In genomic region chr1:230145505-230145899, GRCh38 we compare ENCODE assay signal across 12 cellular contexts.
A peak's percentile ranks its signal among the peaks of the same experiment; 100 is the strongest.
DNase-seq lines count a peak whose midpoint lies in the region; ATAC-seq and TF ChIP-seq lines count a peak whose summit lies in the region.
"Had no signal": no experiment of that assay in that cellular context is flagged by ENCODE, and none has a peak within 500 bp of the region (broad histone marks: within the 10 kb centered on the region; RNA-seq: fewer than 3 reads in every experiment).

No MANE protein-coding gene starts in this region.

- intact Hi-C loops in OCI-LY7 (cut with micrococcal nuclease; ENCODE audit: unreplicated experiment): no loop called here

- no peak overlapping the region for H2AFZ ChIP-seq in GM23338
- H2AFZ ChIP-seq in OCI-LY7 (ENCODE audit: low read length): peak overlapping the region; percentile 20; the same call in 1 of the 2 replicates

- H3K4me1 ChIP-seq in BLaER1 (peaks cover 100% of the 10 kb centered on the region), GM23338 (ENCODE audit: insufficient read depth) (peaks cover 35% of the 10 kb centered on the region), OCI-LY7 (ENCODE audit: insufficient read depth, low read length, poor library complexity, severe bottlenecking) (peaks cover 93% of the 10 kb centered on the region), muscle layer of duodenum (ENCODE audit: control insufficient read depth in 1 of 2, insufficient read depth in 2 of 2, low read length in 2 of 2) (peaks cover 14 to 62% of the 10 kb centered on the region in 2 donors)

- no peak overlapping the region for H3K4me3 Mint-ChIP-seq in GM23338
- H3K4me3 Mint-ChIP-seq in T-helper 2 cell treated with Interferon-gamma antibody and Interleukin-4, amounts not matched to agents 5 μg/mL and 100 μg/mL, for 36 hours: no peak overlapping the region

- H3K9me3 ChIP-seq in BLaER1: no peaks in the 10 kb centered on the region
- H3K9me3 ChIP-seq in OCI-LY7 (ENCODE audit: low read length): no peaks in the 10 kb centered on the region
- H3K9me3 ChIP-seq in muscle layer of duodenum (ENCODE audit: control insufficient read depth in 1 of 2, low read length in 2 of 2): no peaks in the 10 kb centered on the region

- no peak overlapping the region for H3K4me3 ChIP-seq in BLaER1
- no peak overlapping the region for H3K4me3 ChIP-seq in GM23338
- H3K4me3 ChIP-seq in OCI-LY7 (ENCODE audit: low read depth, low read length, poor library complexity, severe bottlenecking): peak overlapping the region; percentile 44
- no peak overlapping the region for H3K4me3 ChIP-seq in muscle layer of duodenum (ENCODE audit: low read depth in 1 of 2, low read length in 2 of 2)

- POLR2A ChIA-PET in OCI-LY7 (lab: Charles Lee): interaction anchor here (0.6 to 7.3 kb wide), 9 partner anchors 9 to 159 kb away, joined by 3 to 65 read pairs (median 4); no protein-coding TSS in a partner anchor

- peaks cover 6% of the 10 kb centered on the region for H3K27me3 Mint-ChIP-seq in GM23338 (ENCODE audit: insufficient read depth, low read depth, poor library complexity)
- no peaks in the 10 kb centered on the region for H3K27me3 Mint-ChIP-seq in T-helper 2 cell treated with Interferon-gamma antibody and Interleukin-4, amounts not matched to agents 5 μg/mL and 100 μg/mL, for 36 hours (ENCODE audit: low read depth)

- H3K9me3 Mint-ChIP-seq in GM23338: no peaks in the 10 kb centered on the region
- no peaks in the 10 kb centered on the region for H3K9me3 Mint-ChIP-seq in T-helper 2 cell treated with Interferon-gamma antibody and Interleukin-4, amounts not matched to agents 5 μg/mL and 100 μg/mL, for 36 hours

- peaks cover 47% of the 10 kb centered on the region for H3K79me2 ChIP-seq in GM23338 (replicated peaks; ENCODE audit: insufficient read depth)
- peaks cover 45% of the 10 kb centered on the region; the same call in 1 of the 2 replicates for H3K79me2 ChIP-seq in OCI-LY7 (ENCODE audit: insufficient read depth, low read depth, low read length)

- H3F3A ChIP-seq in GM23338 (replicated peaks; ENCODE audit: low read depth): no peaks in the 10 kb centered on the region

- H3K9me2 ChIP-seq in GM23338 (ENCODE audit: insufficient read depth): peaks cover under 1% of the 10 kb centered on the region; the same call in 1 of the 2 replicates
- no peaks in the 10 kb centered on the region for H3K9me2 ChIP-seq in OCI-LY7 (ENCODE audit: insufficient read depth, low read length)

- no TSS peak for BruUV-seq in OCI-LY7 (replicated peaks; lab: Mats Ljungman, UMichigan)

- TF ChIP-seq CTCF in GM23338 (conservative IDR thresholded peaks at IDR 0.05; ENCODE audit: low read depth in 2 of 2) (no peak), OCI-LY7 (conservative IDR thresholded peaks at IDR 0.05; ENCODE audit: low read length) (no peak)

- H3K27ac Mint-ChIP-seq in GM23338: peak overlapping the region; percentile 70
- H3K27ac Mint-ChIP-seq in T-helper 2 cell treated with Interferon-gamma antibody and Interleukin-4, amounts not matched to agents 5 μg/mL and 100 μg/mL, for 36 hours: no peak overlapping the region

- H3K9ac ChIP-seq in BLaER1: peak overlapping the region; percentile 45; the same call in 1 of the 2 replicates
- H3K9ac ChIP-seq: KMS-11 had no signal

- H3K4me1 Mint-ChIP-seq in GM23338: peaks cover 82% of the 10 kb centered on the region
- peaks cover 31% of the 10 kb centered on the region for H3K4me1 Mint-ChIP-seq in T-helper 2 cell treated with Interferon-gamma antibody and Interleukin-4, amounts not matched to agents 5 μg/mL and 100 μg/mL, for 36 hours (ENCODE audit: low read depth)

- CTCF ChIA-PET in OCI-LY7 (lab: Charles Lee; ENCODE audit: unreplicated experiment): interaction anchor here (0.9 to 1.9 kb wide), 3 partner anchors 13 to 35 kb away, joined by 3 to 7 read pairs (median 4); no protein-coding TSS in a partner anchor

- H3K36me3 ChIP-seq in BLaER1 (peaks cover 50% of the 10 kb centered on the region), GM23338 (ENCODE audit: insufficient read depth) (no peaks in the 10 kb centered on the region), OCI-LY7 (ENCODE audit: insufficient read depth, low read length) (no peaks in the 10 kb centered on the region), muscle layer of duodenum (ENCODE audit: control insufficient read depth in 1 of 2, insufficient read depth in 2 of 2, low read length in 2 of 2) (no peaks in the 10 kb centered on the region)

- H3K4me2 ChIP-seq in BLaER1: peak overlapping the region; percentile 82
- no peak overlapping the region for H3K4me2 ChIP-seq in GM23338
- H3K4me2 ChIP-seq in OCI-LY7 (ENCODE audit: low read length): peak overlapping the region; percentile 74
- H3K4me2 ChIP-seq: KMS-11 had no signal

- DNase-seq in GM23338 (ENCODE audit: low spot score): no peak
- DNase-seq in OCI-LY7 (ENCODE audit: low spot score): peak; percentile 56
- DNase-seq in T-helper 2 cell treated with Interferon-gamma antibody and Interleukin-4, amounts not matched to agents 5 μg/mL and 100 μg/mL, for 36 hours (ENCODE audit: low spot score): no peak
- no peak for DNase-seq in CD1c-positive myeloid dendritic cell (ENCODE audit: extremely low spot score)
- DNase-seq in T-helper 1 cell: no peak
- DNase-seq: activated CD4-positive, alpha-beta T cell treated with anti-CD3 and anti-CD28 coated beads, Interleukin-2, amount 50 U/mL, for 4 hours; activated naive CD4-positive, alpha-beta T cell treated with anti-CD3 and anti-CD28 coated beads, Interleukin-2, amount 50 U/mL, for 16 hours; HCEC 1CT had no signal

- H3K27ac ChIP-seq in BLaER1 (peak overlapping the region; percentile 74), GM23338 (ENCODE audit: low read depth) (0 out of 2 replicates have a peak overlapping the region, but pooled peaks have one; percentile 14), OCI-LY7 (ENCODE audit: low read depth, low read length, poor library complexity, severe bottlenecking) (peak overlapping the region; percentile 95), muscle layer of duodenum (ENCODE audit: low read length) (peak overlapping the region; percentile 30)
- H3K27ac ChIP-seq: KMS-11 had no signal

- ATAC-seq in GM23338 (no peak), GM19324 (IDR thresholded peaks at IDR 0.05; ENCODE audit: low FRiP score, unreplicated experiment) (no peak)

- H3K27me3 ChIP-seq in BLaER1: no peaks in the 10 kb centered on the region
- no peaks in the 10 kb centered on the region for H3K27me3 ChIP-seq in GM23338 (ENCODE audit: insufficient read depth)
- H3K27me3 ChIP-seq in muscle layer of duodenum (ENCODE audit: low read depth, low read length): no peaks in the 10 kb centered on the region

- no peaks in the 10 kb centered on the region for H3K36me3 Mint-ChIP-seq in GM23338 (ENCODE audit: low read depth)
- H3K36me3 Mint-ChIP-seq in T-helper 2 cell treated with Interferon-gamma antibody and Interleukin-4, amounts not matched to agents 5 μg/mL and 100 μg/mL, for 36 hours (ENCODE audit: low read depth): no peaks in the 10 kb centered on the region

- H4K20me1 ChIP-seq in BLaER1 (peaks cover 100% of the 10 kb centered on the region), GM23338 (replicated peaks; ENCODE audit: insufficient read depth) (peaks cover 8% of the 10 kb centered on the region), OCI-LY7 (ENCODE audit: insufficient read depth, low read length) (no peaks in the 10 kb centered on the region)

TF ChIP-seq in GM23338, 12 proteins besides CTCF, POLR2A, EP300 and RAD21 (continues in another document):
- TF ChIP-seq POLR2AphosphoS5 (IDR thresholded peaks at IDR 0.05; ENCODE audit: low read depth) (no peak), EZH2phosphoT487 (IDR thresholded peaks at IDR 0.05; ENCODE audit: unreplicated experiment) (no peak), JUNB (IDR thresholded peaks at IDR 0.05; ENCODE audit: unreplicated experiment) (no peak), NANOG (IDR thresholded peaks at IDR 0.05; ENCODE audit: borderline replicate concordance) (no peak)

Comparison
In these comparisons a context has a peak if more than half of its experiments do, and no peak if none do; other contexts are left out.
1. H3K27ac ChIP-seq: peak in every context shown above with its lines; median percentile 95 in OCI-LY7; 74 in BLaER1; 30 in muscle layer of duodenum; 14 in GM23338.